In the genomic region with DNA sequence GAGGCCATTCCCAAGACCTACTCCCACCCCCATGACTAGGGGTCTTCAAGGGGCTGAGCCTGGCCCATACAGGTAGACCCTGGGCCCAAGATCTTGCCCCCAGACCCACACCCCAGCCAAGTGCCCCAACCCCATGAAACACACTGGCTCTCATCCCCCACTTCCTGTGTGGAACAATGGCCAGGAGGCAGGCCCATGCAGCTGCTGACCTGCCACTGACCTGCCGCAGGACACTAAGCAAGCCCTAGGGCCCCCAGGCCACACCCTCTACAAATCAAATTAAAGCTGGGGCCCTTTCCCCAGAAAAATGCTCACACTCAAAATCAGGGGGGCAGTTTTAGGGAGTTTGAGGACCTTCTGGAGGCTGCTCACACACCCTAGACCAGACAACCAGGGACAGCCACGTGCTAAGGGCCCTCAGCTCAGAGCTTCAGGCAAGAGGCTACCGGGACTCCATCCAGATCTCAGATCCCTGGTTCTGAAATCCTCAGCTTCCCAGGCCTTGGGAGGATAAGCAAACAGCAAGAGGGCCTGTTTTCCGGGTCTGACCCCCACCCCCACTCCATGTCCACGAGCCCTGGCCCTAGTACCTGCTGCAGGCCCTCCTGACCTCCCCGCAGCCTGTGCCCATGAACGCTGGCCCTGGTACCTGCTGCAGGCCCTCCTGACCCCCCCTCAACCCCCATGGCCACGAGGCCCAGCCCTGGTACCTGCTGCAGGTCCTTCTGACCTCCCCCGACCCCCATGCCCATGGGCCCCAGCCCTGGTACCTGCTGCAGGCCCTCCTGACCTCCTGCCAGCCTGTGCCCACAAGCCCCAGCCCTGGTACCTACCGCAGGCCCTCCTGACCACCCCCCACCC, we compare ENCODE assay signal across 1 cellular context.
TF ChIP-seq lines count a peak whose summit lies in the region.

No MANE protein-coding gene starts in this region.

TF ChIP-seq in SK-N-SH, 30 proteins besides CTCF, POLR2A, EP300 and RAD21 (continued from another document):
- no peak for TF ChIP-seq USF2 (IDR thresholded peaks at IDR 0.05; ENCODE audit: borderline replicate concordance, low read depth, low read length)
- no peak for TF ChIP-seq MEF2A (IDR thresholded peaks at IDR 0.05; ENCODE audit: borderline replicate concordance, low read depth)
- TF ChIP-seq, protein P1, sequence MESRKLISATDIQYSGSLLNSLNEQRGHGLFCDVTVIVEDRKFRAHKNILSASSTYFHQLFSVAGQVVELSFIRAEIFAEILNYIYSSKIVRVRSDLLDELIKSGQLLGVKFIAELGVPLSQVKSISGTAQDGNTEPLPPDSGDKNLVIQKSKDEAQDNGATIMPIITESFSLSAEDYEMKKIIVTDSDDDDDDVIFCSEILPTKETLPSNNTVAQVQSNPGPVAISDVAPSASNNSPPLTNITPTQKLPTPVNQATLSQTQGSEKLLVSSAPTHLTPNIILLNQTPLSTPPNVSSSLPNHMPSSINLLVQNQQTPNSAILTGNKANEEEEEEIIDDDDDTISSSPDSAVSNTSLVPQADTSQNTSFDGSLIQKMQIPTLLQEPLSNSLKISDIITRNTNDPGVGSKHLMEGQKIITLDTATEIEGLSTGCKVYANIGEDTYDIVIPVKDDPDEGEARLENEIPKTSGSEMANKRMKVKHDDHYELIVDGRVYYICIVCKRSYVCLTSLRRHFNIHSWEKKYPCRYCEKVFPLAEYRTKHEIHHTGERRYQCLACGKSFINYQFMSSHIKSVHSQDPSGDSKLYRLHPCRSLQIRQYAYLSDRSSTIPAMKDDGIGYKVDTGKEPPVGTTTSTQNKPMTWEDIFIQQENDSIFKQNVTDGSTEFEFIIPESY (IDR thresholded peaks at IDR 0.05; ENCODE audit: borderline replicate concordance, low read depth), result no peak
- no peak for TF ChIP-seq ELF1 (IDR thresholded peaks at IDR 0.05)
- TF ChIP-seq GATA2 (CRISPR knock-in tag; IDR thresholded peaks at IDR 0.05), result no peak
- TF ChIP-seq EZH2phosphoT487 (IDR thresholded peaks at IDR 0.05; ENCODE audit: borderline replicate concordance, low read depth), result no peak
- no peak for TF ChIP-seq GABPA (IDR thresholded peaks at IDR 0.05; ENCODE audit: low read depth)
- TF ChIP-seq SMC3 (IDR thresholded peaks at IDR 0.05; ENCODE audit: low read depth, low read length), result no peak
- no peak for TF ChIP-seq TAF1 (IDR thresholded peaks at IDR 0.05; ENCODE audit: borderline replicate concordance, low read depth, low read length)
- TF ChIP-seq MXI1 (IDR thresholded peaks at IDR 0.05; ENCODE audit: low read depth, low read length), result no peak
